ENCODE assay signal across 23 cellular contexts in the genomic region with DNA sequence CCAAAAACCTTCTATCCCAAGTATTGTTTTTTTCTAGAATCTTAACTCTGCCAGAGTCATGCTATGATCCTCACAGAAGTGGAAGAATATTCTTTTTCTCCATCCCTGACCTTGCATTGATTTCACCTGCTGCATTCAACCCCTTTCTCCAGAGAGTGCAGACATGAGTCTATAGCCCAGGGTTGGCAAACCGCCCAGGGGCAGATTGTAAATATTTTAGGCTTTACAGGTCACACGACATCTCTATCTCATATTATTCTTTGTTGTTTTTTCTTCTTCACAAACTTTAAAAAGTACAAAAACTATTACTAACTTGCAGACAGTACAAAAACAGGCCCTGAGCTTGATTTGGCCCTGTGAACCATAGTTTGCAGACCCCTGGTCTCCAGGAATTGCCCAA.
DNase-seq lines count a peak whose midpoint lies in the region; ATAC-seq and TF ChIP-seq lines count a peak whose summit lies in the region.
"Had no signal": no experiment of that assay in that cellular context is flagged by ENCODE, and none has a peak within 500 bp of the region (broad histone marks: within the 10 kb centered on the region; RNA-seq: fewer than 3 reads in every experiment).

No MANE protein-coding gene starts in this region.

- H3K36me3 Mint-ChIP-seq in activated naive CD4-positive, alpha-beta T cell treated with anti-CD3 and anti-CD28 coated beads, Interleukin-2, amount 50 U/mL, for 24 hours: no peaks in the 10 kb centered on the region
- H3K36me3 Mint-ChIP-seq: CD8-positive, alpha-beta memory T cell had no signal

- WGBS in stomach, 5 donors: 27 to 65% (median 44%) methylated on average over 2 of the region's 2 CpGs

- H3K9ac ChIP-seq in PC-3 (ENCODE audit: low read length): no peak overlapping the region

- peak; percentile 13 for DNase-seq in DMS 273 (lab: John Stamatoyannopoulos, UW; ENCODE audit: unreplicated experiment)
- DNase-seq in DMS 273 treated with DMSO at 0.1 percent for 48 hours (lab: John Stamatoyannopoulos, UW): no peak
- DNase-seq in activated naive CD4-positive, alpha-beta T cell (lab: John Stamatoyannopoulos, UW): no peak
- DNase-seq in PC-3: peak; percentile 64
- DNase-seq in stomach: peak; percentile 35
- DNase-seq in RPMI8226: no peak
- DNase-seq in NCI-H1092 treated with DMSO at 0.1 percent for 48 hours (lab: John Stamatoyannopoulos, UW): no peak
- DNase-seq: Calu3; CD8-positive, alpha-beta memory T cell; KBM-7; MM.1S; NCI-H1048; NCI-H1417 treated with DMSO at 0.1 percent for 48 hours; NCI-H1694 treated with DMSO at 0.1 percent for 48 hours; NCI-H2081; NCI-H510A treated with DMSO at 0.1 percent for 48 hours; Peyer's patch; SIG-M5 had no signal

- CTCF ChIA-PET in PC-3 (lab: Charles Lee): no interaction called here

- no peaks in the 10 kb centered on the region for H4K20me1 ChIP-seq in PC-3 (ENCODE audit: low read length)

- BruUV-seq in PC-3 (replicated peaks; lab: Mats Ljungman, UMichigan): no TSS peak

- H3K9me3 Mint-ChIP-seq in activated naive CD4-positive, alpha-beta T cell treated with anti-CD3 and anti-CD28 coated beads, Interleukin-2, amount 50 U/mL, for 24 hours: no peaks in the 10 kb centered on the region
- H3K9me3 Mint-ChIP-seq: CD8-positive, alpha-beta memory T cell had no signal

- no peak overlapping the region for H3K4me3 Mint-ChIP-seq in activated naive CD4-positive, alpha-beta T cell treated with anti-CD3 and anti-CD28 coated beads, Interleukin-2, amount 50 U/mL, for 24 hours
- H3K4me3 Mint-ChIP-seq: B cell had no signal

- H3K9me2 ChIP-seq in PC-3 (replicated peaks; ENCODE audit: low read length): no peaks in the 10 kb centered on the region

- H3K36me3 ChIP-seq in PC-3 (ENCODE audit: low read depth, low read length) (no peaks in the 10 kb centered on the region), stomach (no peaks in the 10 kb centered on the region)
- H3K36me3 ChIP-seq: Peyer's patch had no signal

- POLR2A ChIA-PET in PC-3 (lab: Charles Lee; ENCODE audit: unreplicated experiment): no interaction called here

- TF ChIP-seq CTCF in PC-3 (conservative IDR thresholded peaks at IDR 0.05; ENCODE audit: low read depth, low read length) (no peak), stomach (IDR thresholded peaks at IDR 0.05) (no peak)

- peak; percentile 10; the same call in 1 of the 2 replicates for ATAC-seq in PC-3

- H3K4me3 ChIP-seq in PC-3 (ENCODE audit: low read length): no peak overlapping the region
- no peak overlapping the region for H3K4me3 ChIP-seq in stomach
- H3K4me3 ChIP-seq: Peyer's patch, SK-N-MC had no signal

- H3K4me1 Mint-ChIP-seq in activated naive CD4-positive, alpha-beta T cell treated with anti-CD3 and anti-CD28 coated beads, Interleukin-2, amount 50 U/mL, for 24 hours: peaks cover 19% of the 10 kb centered on the region
- H3K4me1 Mint-ChIP-seq: B cell had no signal

- no peak for TF ChIP-seq EP300 in stomach (IDR thresholded peaks at IDR 0.05)

- H3K27ac ChIP-seq in PC-3 (ENCODE audit: low read length) (peak overlapping the region; percentile 2; the same call in 1 of the 2 replicates), stomach (no peak overlapping the region)
- H3K27ac ChIP-seq: 22Rv1, C4-2B, Peyer's patch, SK-N-MC had no signal

- TF ChIP-seq POLR2A in stomach (IDR thresholded peaks at IDR 0.05): no peak

- no peaks in the 10 kb centered on the region for H3K27me3 Mint-ChIP-seq in activated naive CD4-positive, alpha-beta T cell treated with anti-CD3 and anti-CD28 coated beads, Interleukin-2, amount 50 U/mL, for 24 hours
- H3K27me3 Mint-ChIP-seq: B cell had no signal

- H3K9me3 ChIP-seq in PC-3 (ENCODE audit: low read length) (no peaks in the 10 kb centered on the region), stomach (no peaks in the 10 kb centered on the region)
- H3K9me3 ChIP-seq: Peyer's patch had no signal

- no peaks in the 10 kb centered on the region for H3K79me2 ChIP-seq in PC-3 (ENCODE audit: low read length)

- peak overlapping the region; percentile 55 for H3K27ac Mint-ChIP-seq in activated naive CD4-positive, alpha-beta T cell treated with anti-CD3 and anti-CD28 coated beads, Interleukin-2, amount 50 U/mL, for 24 hours
- H3K27ac Mint-ChIP-seq: B cell had no signal

- H3K4me1 ChIP-seq in PC-3 (ENCODE audit: insufficient read depth, low read length) (peaks cover 50% of the 10 kb centered on the region), stomach (peaks cover 0 to 24% (median 15%) of the 10 kb centered on the region in 4 donors)

- H3K27me3 ChIP-seq in PC-3 (ENCODE audit: low read length): no peaks in the 10 kb centered on the region
- no peaks in the 10 kb centered on the region for H3K27me3 ChIP-seq in stomach
- H3K27me3 ChIP-seq: Peyer's patch had no signal

- intact Hi-C loops in PC-3 (cut with micrococcal nuclease) (no loop called here), stomach (cut with DNase I; ENCODE audit: low total_unique reads) (no loop called here)

- H2AFZ ChIP-seq in PC-3 (ENCODE audit: low read length): no peak overlapping the region

- H3F3A ChIP-seq in PC-3 (ENCODE audit: low read length, unreplicated experiment): no peaks in the 10 kb centered on the region

- no peak overlapping the region for H3K4me2 ChIP-seq in PC-3 (ENCODE audit: low read length)

Comparison
In these comparisons a context has a peak if more than half of its experiments do, and no peak if none do; other contexts are left out.
1. DNase-seq: peak in DMS 273 (single experiment), PC-3 (single experiment) and stomach (single experiment); none in DMS 273 treated with DMSO at 0.1 percent for 48 hours (single experiment), activated naive CD4-positive, alpha-beta T cell (0 of 4), RPMI8226 (single experiment) and NCI-H1092 treated with DMSO at 0.1 percent for 48 hours (single experiment).